ENCODE assay signal across 1 cellular context in genomic region chr10:133254421-133255120, GRCh38.
A peak's percentile ranks its signal among the peaks of the same experiment; 100 is the strongest.
TF ChIP-seq lines count a peak whose summit lies in the region.

No MANE protein-coding gene starts in this region.

TF ChIP-seq in HepG2, 621 proteins besides CTCF, POLR2A, EP300 and RAD21:
- TF ChIP-seq MTF1 (CRISPR knock-in tag; IDR thresholded peaks at IDR 0.05) (no peak), MNT (IDR thresholded peaks at IDR 0.05) (peak; percentile 78), ZNF296 (CRISPR knock-in tag; conservative IDR thresholded peaks at IDR 0.05) (no peak), ZNF577 (CRISPR knock-in tag; IDR thresholded peaks at IDR 0.05; ENCODE audit: borderline replicate concordance, low read depth) (no peak), HOXA3 (CRISPR knock-in tag; IDR thresholded peaks at IDR 0.05) (no peak), CREB1 (IDR thresholded peaks at IDR 0.05) (peak; percentile 45; the same call in 1 of the 2 replicates), CREB1 (CRISPR knock-in tag; IDR thresholded peaks at IDR 0.05) (no peak)
- TF ChIP-seq, protein P1, sequence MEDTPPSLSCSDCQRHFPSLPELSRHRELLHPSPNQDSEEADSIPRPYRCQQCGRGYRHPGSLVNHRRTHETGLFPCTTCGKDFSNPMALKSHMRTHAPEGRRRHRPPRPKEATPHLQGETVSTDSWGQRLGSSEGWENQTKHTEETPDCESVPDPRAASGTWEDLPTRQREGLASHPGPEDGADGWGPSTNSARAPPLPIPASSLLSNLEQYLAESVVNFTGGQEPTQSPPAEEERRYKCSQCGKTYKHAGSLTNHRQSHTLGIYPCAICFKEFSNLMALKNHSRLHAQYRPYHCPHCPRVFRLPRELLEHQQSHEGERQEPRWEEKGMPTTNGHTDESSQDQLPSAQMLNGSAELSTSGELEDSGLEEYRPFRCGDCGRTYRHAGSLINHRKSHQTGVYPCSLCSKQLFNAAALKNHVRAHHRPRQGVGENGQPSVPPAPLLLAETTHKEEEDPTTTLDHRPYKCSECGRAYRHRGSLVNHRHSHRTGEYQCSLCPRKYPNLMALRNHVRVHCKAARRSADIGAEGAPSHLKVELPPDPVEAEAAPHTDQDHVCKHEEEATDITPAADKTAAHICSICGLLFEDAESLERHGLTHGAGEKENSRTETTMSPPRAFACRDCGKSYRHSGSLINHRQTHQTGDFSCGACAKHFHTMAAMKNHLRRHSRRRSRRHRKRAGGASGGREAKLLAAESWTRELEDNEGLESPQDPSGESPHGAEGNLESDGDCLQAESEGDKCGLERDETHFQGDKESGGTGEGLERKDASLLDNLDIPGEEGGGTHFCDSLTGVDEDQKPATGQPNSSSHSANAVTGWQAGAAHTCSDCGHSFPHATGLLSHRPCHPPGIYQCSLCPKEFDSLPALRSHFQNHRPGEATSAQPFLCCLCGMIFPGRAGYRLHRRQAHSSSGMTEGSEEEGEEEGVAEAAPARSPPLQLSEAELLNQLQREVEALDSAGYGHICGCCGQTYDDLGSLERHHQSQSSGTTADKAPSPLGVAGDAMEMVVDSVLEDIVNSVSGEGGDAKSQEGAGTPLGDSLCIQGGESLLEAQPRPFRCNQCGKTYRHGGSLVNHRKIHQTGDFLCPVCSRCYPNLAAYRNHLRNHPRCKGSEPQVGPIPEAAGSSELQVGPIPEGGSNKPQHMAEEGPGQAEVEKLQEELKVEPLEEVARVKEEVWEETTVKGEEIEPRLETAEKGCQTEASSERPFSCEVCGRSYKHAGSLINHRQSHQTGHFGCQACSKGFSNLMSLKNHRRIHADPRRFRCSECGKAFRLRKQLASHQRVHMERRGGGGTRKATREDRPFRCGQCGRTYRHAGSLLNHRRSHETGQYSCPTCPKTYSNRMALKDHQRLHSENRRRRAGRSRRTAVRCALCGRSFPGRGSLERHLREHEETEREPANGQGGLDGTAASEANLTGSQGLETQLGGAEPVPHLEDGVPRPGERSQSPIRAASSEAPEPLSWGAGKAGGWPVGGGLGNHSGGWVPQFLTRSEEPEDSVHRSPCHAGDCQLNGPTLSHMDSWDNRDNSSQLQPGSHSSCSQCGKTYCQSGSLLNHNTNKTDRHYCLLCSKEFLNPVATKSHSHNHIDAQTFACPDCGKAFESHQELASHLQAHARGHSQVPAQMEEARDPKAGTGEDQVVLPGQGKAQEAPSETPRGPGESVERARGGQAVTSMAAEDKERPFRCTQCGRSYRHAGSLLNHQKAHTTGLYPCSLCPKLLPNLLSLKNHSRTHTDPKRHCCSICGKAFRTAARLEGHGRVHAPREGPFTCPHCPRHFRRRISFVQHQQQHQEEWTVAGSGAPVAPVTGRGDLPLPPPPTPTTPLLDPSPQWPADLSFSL (CRISPR knock-in tag; IDR thresholded peaks at IDR 0.05): peak; percentile 40; the same call in 1 of the 2 replicates
